7 cellular contexts compared by ENCODE assay signal in the genomic region with DNA sequence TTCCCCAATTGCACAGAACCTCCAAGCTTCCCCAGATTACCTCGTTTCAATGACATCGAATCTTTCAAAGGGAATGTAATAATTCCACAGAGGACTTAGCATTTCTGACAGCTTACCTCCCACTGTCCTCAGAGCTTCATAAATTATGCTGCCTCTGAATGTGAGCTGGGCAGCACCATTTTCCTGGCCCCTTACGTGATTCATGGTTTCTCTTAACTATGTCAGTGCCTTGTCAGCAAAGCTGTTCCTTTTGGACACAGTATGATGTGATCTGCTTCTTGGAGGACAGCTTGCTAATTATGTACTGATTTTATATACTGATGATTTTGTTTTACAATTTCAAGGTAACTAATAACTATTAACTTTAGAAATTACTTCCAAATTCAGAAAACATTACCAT. TPM values are rescaled to one million over a fixed set of nuclear protein-coding genes. Genes with fewer than 3 reads are reported as not detected.
A peak's percentile ranks its signal among the peaks of the same experiment; 100 is the strongest.
DNase-seq lines count a peak whose midpoint lies in the region; ATAC-seq and TF ChIP-seq lines count a peak whose summit lies in the region.

No MANE protein-coding gene starts in this region.

- no peak overlapping the region for H2BK120ac ChIP-seq in mesendoderm (ENCODE audit: low read depth, low read length)

- H3K27me3 ChIP-seq in mesendoderm (ENCODE audit: insufficient read depth, low read length, poor library complexity), result no peaks in the 10 kb centered on the region

- DNase-seq in activated B cell treated with CpG ODN at 0.5 μM for 24 hours (no peak), glomerular visceral epithelial cell (ENCODE audit: extremely low spot score) (peak; percentile 31), mesendoderm (no peak), iPS-NIHi11 (ENCODE audit: low spot score) (no peak), RKO (ENCODE audit: low spot score) (no peak)

- CTCF ChIA-PET in activated B cell treated with CpG ODN at 0.5 μM for 24 hours (lab: Charles Lee), result no interaction called here

- H3K23ac ChIP-seq in mesendoderm (ENCODE audit: low read length), result no peak overlapping the region

- no peaks in the 10 kb centered on the region for H3K4me1 ChIP-seq in mesendoderm (ENCODE audit: control insufficient read depth, low read depth, low read length)

- H4K8ac ChIP-seq in mesendoderm (ENCODE audit: low read depth, low read length), result no peak overlapping the region

- H3K4me3 ChIP-seq in skin epidermis (peak overlapping the region in 2 of 7 experiments; percentile 10 to 21), mesendoderm (ENCODE audit: low read length) (no peak overlapping the region)

- TF ChIP-seq CTCF in activated B cell treated with CpG ODN at 0.5 μM for 24 hours (IDR thresholded peaks at IDR 0.05), result no peak

- peak overlapping the region; percentile 95 for H3K27ac Mint-ChIP-seq in activated B cell treated with CpG ODN at 0.5 μM for 24 hours

- no peaks in the 10 kb centered on the region for H3K79me2 ChIP-seq in mesendoderm (ENCODE audit: control insufficient read depth, insufficient read depth, low read length)

- no peak overlapping the region for H2BK15ac ChIP-seq in mesendoderm (replicated peaks; ENCODE audit: low read depth)

- peaks cover 1% of the 10 kb centered on the region for H3K36me3 Mint-ChIP-seq in activated B cell treated with CpG ODN at 0.5 μM for 24 hours (ENCODE audit: low read depth)

- H3K4me3 Mint-ChIP-seq in activated B cell treated with CpG ODN at 0.5 μM for 24 hours, result peak overlapping the region; percentile 86

- POLR2A ChIA-PET in activated B cell treated with CpG ODN at 0.5 μM for 24 hours (lab: Charles Lee), result interaction anchor here (1.2 to 3.7 kb wide), 5 partner anchors 17 to 193 kb away, joined by 3 to 54 read pairs (median 5); partner anchors contain the start of genes ATG10 and SSBP2

- no peak overlapping the region for H3K56ac ChIP-seq in mesendoderm (ENCODE audit: low read length)

- no peak overlapping the region for H4K5ac ChIP-seq in mesendoderm (ENCODE audit: low read length)

- H3K9ac ChIP-seq in mesendoderm (ENCODE audit: low read length), result no peak overlapping the region

- WGBS in mesendoderm (ENCODE audit: extremely low coverage, insufficient coverage, low lambda C conversion rate), result no CpG with 5 or more reads among the region's 3 CpGs

- H3K27ac ChIP-seq in skin epidermis (peak overlapping the region in 20 of 21 experiments; percentile 55 to 94 (median 81)), mesendoderm (ENCODE audit: low read depth, low read length) (no peak overlapping the region)

- H3K4ac ChIP-seq in mesendoderm (ENCODE audit: low read depth, low read length), result no peak overlapping the region

- H3K36me3 ChIP-seq in mesendoderm (ENCODE audit: control insufficient read depth, insufficient read depth, low read length), result no peaks in the 10 kb centered on the region

- H2BK5ac ChIP-seq in mesendoderm (ENCODE audit: low read length), result no peak overlapping the region

- H3K18ac ChIP-seq in mesendoderm (ENCODE audit: low read length), result no peak overlapping the region

- H3K4me2 ChIP-seq in mesendoderm (ENCODE audit: low read length), result no peak overlapping the region

- H3K4me1 Mint-ChIP-seq in activated B cell treated with CpG ODN at 0.5 μM for 24 hours, result peaks cover 26% of the 10 kb centered on the region

- ATAC-seq in HG02884 (IDR thresholded peaks at IDR 0.05; ENCODE audit: unreplicated experiment) (peak; percentile 41), activated B cell treated with CpG ODN at 0.5 μM for 24 hours (ENCODE audit: low read depth) (no peak)

- no peaks in the 10 kb centered on the region for H3K79me1 ChIP-seq in mesendoderm (ENCODE audit: low read length)

- H3K9me3 Mint-ChIP-seq in activated B cell treated with CpG ODN at 0.5 μM for 24 hours, result no peaks in the 10 kb centered on the region

- no peak overlapping the region for H2AK5ac ChIP-seq in mesendoderm (ENCODE audit: low read length)

- no peaks in the 10 kb centered on the region for H3K27me3 Mint-ChIP-seq in activated B cell treated with CpG ODN at 0.5 μM for 24 hours

- intact Hi-C loops in activated B cell treated with CpG ODN at 0.5 μM for 24 hours (cut with micrococcal nuclease), result loop anchor here (1.0 to 2.0 kb wide), 2 partner anchors 27 to 74 kb away; partner anchors contain the start of gene SSBP2

RNA-seq across cellular contexts. Expression of gene SSBP2, which starts 27.7 kb away (rescaled TPM):
- 26.2 and 26.4 TPM in 2 replicates for total RNA-seq in activated B cell treated with CpG ODN at 0.5 μM for 24 hours
- 8.0 TPM for polyA plus RNA-seq in mesendoderm (2013, experiment 1 of 2)
- polyA plus RNA-seq in mesendoderm (2013, experiment 2 of 2), result 8.2 TPM
